ENCODE assay signal across 1 cellular context in genomic region chr16:29616127-29616526, GRCh38.
A peak's percentile ranks its signal among the peaks of the same experiment; 100 is the strongest.
TF ChIP-seq lines count a peak whose summit lies in the region.

No MANE protein-coding gene starts in this region.

TF ChIP-seq in HepG2, 621 proteins besides CTCF, POLR2A, EP300 and RAD21 (continued from another document):
- TF ChIP-seq HNF4A (CRISPR knock-in tag; IDR thresholded peaks at IDR 0.05) (peak; percentile 62; the same call in 1 of the 2 replicates), ARID5B (CRISPR knock-in tag; IDR thresholded peaks at IDR 0.05) (0 out of 2 replicates have a peak, but pooled peaks have one; percentile 15)
- TF ChIP-seq, protein P1, sequence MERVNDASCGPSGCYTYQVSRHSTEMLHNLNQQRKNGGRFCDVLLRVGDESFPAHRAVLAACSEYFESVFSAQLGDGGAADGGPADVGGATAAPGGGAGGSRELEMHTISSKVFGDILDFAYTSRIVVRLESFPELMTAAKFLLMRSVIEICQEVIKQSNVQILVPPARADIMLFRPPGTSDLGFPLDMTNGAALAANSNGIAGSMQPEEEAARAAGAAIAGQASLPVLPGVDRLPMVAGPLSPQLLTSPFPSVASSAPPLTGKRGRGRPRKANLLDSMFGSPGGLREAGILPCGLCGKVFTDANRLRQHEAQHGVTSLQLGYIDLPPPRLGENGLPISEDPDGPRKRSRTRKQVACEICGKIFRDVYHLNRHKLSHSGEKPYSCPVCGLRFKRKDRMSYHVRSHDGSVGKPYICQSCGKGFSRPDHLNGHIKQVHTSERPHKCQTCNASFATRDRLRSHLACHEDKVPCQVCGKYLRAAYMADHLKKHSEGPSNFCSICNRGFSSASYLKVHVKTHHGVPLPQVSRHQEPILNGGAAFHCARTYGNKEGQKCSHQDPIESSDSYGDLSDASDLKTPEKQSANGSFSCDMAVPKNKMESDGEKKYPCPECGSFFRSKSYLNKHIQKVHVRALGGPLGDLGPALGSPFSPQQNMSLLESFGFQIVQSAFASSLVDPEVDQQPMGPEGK (CRISPR knock-in tag; IDR thresholded peaks at IDR 0.05): peak; percentile 26; the same call in 1 of the 2 replicates
